23 cellular contexts compared by ENCODE assay signal in genomic region chr12:5907812-5908211, GRCh38. TPM values are rescaled to one million over a fixed set of nuclear protein-coding genes. Genes with fewer than 3 reads are reported as not detected.
DNase-seq lines count a peak whose midpoint lies in the region; ATAC-seq, FAIRE-seq and TF ChIP-seq lines count a peak whose summit lies in the region.
"Had no signal": no experiment of that assay in that cellular context is flagged by ENCODE, and none has a peak within 500 bp of the region (broad histone marks: within the 10 kb centered on the region; RNA-seq: fewer than 3 reads in every experiment).

No MANE protein-coding gene starts in this region.

- H3K36me3 ChIP-seq in H1 (ENCODE audit: control insufficient read depth in 2 of 4, insufficient read depth in 4 of 4, low read length in 3 of 4): no peaks in the 10 kb centered on the region
- no peaks in the 10 kb centered on the region for H3K36me3 ChIP-seq in aorta (ENCODE audit: control insufficient read depth in 1 of 2, insufficient read depth in 2 of 2, low read length in 1 of 2)
- H3K36me3 ChIP-seq: BLaER1 had no signal

- H3K27me3 ChIP-seq in H1 (replicated peaks in 1 of 4; ENCODE audit: control insufficient read depth in 3 of 4, extremely low read depth in 1 of 4, insufficient read depth in 3 of 4, low read length in 3 of 4) (no peaks in the 10 kb centered on the region), aorta (ENCODE audit: control insufficient read depth in 1 of 2, insufficient read depth in 2 of 2, low read length in 1 of 2) (no peaks in the 10 kb centered on the region), dorsolateral prefrontal cortex (peaks cover 0 to 4% (median 0%) of the 10 kb centered on the region in 45 donors)

- WGBS in H1 (ENCODE audit: extremely low coverage in 1 of 2, insufficient coverage in 1 of 2, insufficient read length in 1 of 2, insufficient replicate concordance in 2 of 2, low coverage in 1 of 2, low lambda C conversion rate in 2 of 2, missing lambda C conversion rate in 1 of 2), 2 experiments: 92% methylated on average over 10 of the region's 10 CpGs; no CpG with 5 or more reads in 1 of the 2 experiments
- WGBS in lower leg skin, 2 donors: 78 to 83% methylated on average over 10 of the region's 10 CpGs
- WGBS in aorta, 2 donors: 76 to 79% methylated on average over 10 of the region's 10 CpGs

- DNase-seq in activated CD8-positive, alpha-beta T cell treated with anti-CD3 and anti-CD28 coated beads, Interleukin-2, amount 10 ng/mL, durations not matched to agents 7 days and 5 days: peak; percentile 1
- no peak for DNase-seq in activated CD8-positive, alpha-beta T cell treated with anti-CD3 and anti-CD28 coated beads for 36 hours
- DNase-seq in H1 (ENCODE audit: low read depth in 1 of 2, low spot score in 2 of 2) (no peak), lower leg skin (ENCODE audit: low spot score in 2 of 2) (peak; percentile 7 to 56), aorta (no peak), WTC11 (ENCODE audit: low spot score) (no peak), dorsolateral prefrontal cortex (no peak)
- DNase-seq: 8988T; CD8-positive, alpha-beta memory T cell; DND-41; GDM1; GOT3; MV-4-11; NCI-H1417 treated with DMSO at 0.1 percent for 48 hours; NCI-H2029 treated with DMSO at 0.1 percent for 48 hours; NCI-H2171 treated with DMSO at 0.1 percent for 48 hours had no signal

- H3K56ac ChIP-seq in H1 (replicated peaks; ENCODE audit: insufficient read length, low read depth, low read length): no peak overlapping the region

- no peak overlapping the region for H2BK15ac ChIP-seq in H1 (ENCODE audit: low read length)

- H4K5ac ChIP-seq in H1 (ENCODE audit: insufficient read length, low read depth, low read length): no peak overlapping the region

- H3K9me3 ChIP-seq in H1 (ENCODE audit: insufficient read depth in 2 of 2, low read depth in 1 of 2, low read length in 1 of 2) (no peaks in the 10 kb centered on the region), aorta (ENCODE audit: control insufficient read depth, low read length) (peaks cover 2% of the 10 kb centered on the region)
- H3K9me3 ChIP-seq: BLaER1 had no signal

- H3K27ac ChIP-seq in H1 (ENCODE audit: low read depth, low read length): no peak overlapping the region
- no peak overlapping the region for H3K27ac ChIP-seq in aorta (ENCODE audit: low read depth in 1 of 2, low read length in 2 of 2)
- no peak overlapping the region for H3K27ac ChIP-seq in dorsolateral prefrontal cortex
- H3K27ac ChIP-seq: BLaER1 had no signal

- H3K79me2 ChIP-seq in H1 (ENCODE audit: control insufficient read depth in 1 of 2, insufficient read depth in 2 of 2, low read length in 2 of 2): no peaks in the 10 kb centered on the region

- H2BK20ac ChIP-seq in H1 (ENCODE audit: low read length): no peak overlapping the region

- H3K4me3 ChIP-seq in H1 (ENCODE audit: extremely low read depth in 1 of 4, insufficient read depth in 2 of 4, low read depth in 3 of 4, low read length in 4 of 4) (no peak overlapping the region), lower leg skin (ENCODE audit: low read depth, poor library complexity, severe bottlenecking) (no peak overlapping the region), aorta (ENCODE audit: low read length in 2 of 2) (no peak overlapping the region), dorsolateral prefrontal cortex (no peak overlapping the region)
- H3K4me3 ChIP-seq: BLaER1, GM12878, K562 had no signal

- H3K18ac ChIP-seq in H1 (ENCODE audit: extremely low read depth, low read length): no peak overlapping the region

- H3K4ac ChIP-seq in H1 (replicated peaks; ENCODE audit: insufficient read length, low read depth, low read length): no peak overlapping the region

- H3K4me3 Mint-ChIP-seq in activated CD8-positive, alpha-beta T cell treated with anti-CD3 and anti-CD28 coated beads, Interleukin-2, amount 10 ng/mL, durations not matched to agents 7 days and 5 days: no peak overlapping the region
- H3K4me3 Mint-ChIP-seq in activated CD8-positive, alpha-beta T cell treated with anti-CD3 and anti-CD28 coated beads for 36 hours: no peak overlapping the region
- H3K4me3 Mint-ChIP-seq in WTC11: no peak overlapping the region
- H3K4me3 Mint-ChIP-seq: CD8-positive, alpha-beta memory T cell had no signal

- no peak for ATAC-seq in activated CD8-positive, alpha-beta T cell treated with anti-CD3 and anti-CD28 coated beads, Interleukin-2, amount 10 ng/mL, durations not matched to agents 7 days and 5 days
- ATAC-seq in activated CD8-positive, alpha-beta T cell treated with anti-CD3 and anti-CD28 coated beads for 36 hours: no peak
- ATAC-seq in aorta (ENCODE audit: low FRiP score) (peak; percentile 15), WTC11 (no peak), GM19324 (IDR thresholded peaks at IDR 0.05; ENCODE audit: low FRiP score, unreplicated experiment) (no peak)
- ATAC-seq: GM12878, K562, Panc1 had no signal

- POLR2A ChIA-PET in activated CD8-positive, alpha-beta T cell treated with anti-CD3 and anti-CD28 coated beads, Interleukin-2, amount 10 ng/mL, durations not matched to agents 7 days and 5 days (lab: Charles Lee): no interaction called here
- POLR2A ChIA-PET in activated CD8-positive, alpha-beta T cell treated with anti-CD3 and anti-CD28 coated beads for 36 hours (lab: Charles Lee): no interaction called here
- POLR2A ChIA-PET in H1 (lab: Charles Lee; ENCODE audit: partially characterized antibody): no interaction called here
- POLR2A ChIA-PET in WTC11 (lab: Charles Lee): no interaction called here

- H2BK5ac ChIP-seq in H1 (ENCODE audit: low read depth, low read length): peak overlapping the region; percentile 48; the same call in 1 of the 2 replicates

- no peaks in the 10 kb centered on the region for H3K4me1 Mint-ChIP-seq in activated CD8-positive, alpha-beta T cell treated with anti-CD3 and anti-CD28 coated beads, Interleukin-2, amount 10 ng/mL, durations not matched to agents 7 days and 5 days (ENCODE audit: low read depth)
- H3K4me1 Mint-ChIP-seq in activated CD8-positive, alpha-beta T cell treated with anti-CD3 and anti-CD28 coated beads for 36 hours (ENCODE audit: low read depth): no peaks in the 10 kb centered on the region
- peaks cover 8% of the 10 kb centered on the region; the same call in 1 of the 2 replicates for H3K4me1 Mint-ChIP-seq in WTC11
- H3K4me1 Mint-ChIP-seq: CD8-positive, alpha-beta memory T cell had no signal

- no peak overlapping the region for H3K23ac ChIP-seq in H1 (ENCODE audit: insufficient read length)

- H3K23me2 ChIP-seq in H1 (ENCODE audit: low read depth, low read length): no peaks in the 10 kb centered on the region

- H3K14ac ChIP-seq in H1 (ENCODE audit: insufficient read length): no peak overlapping the region

- no peaks in the 10 kb centered on the region for H3K79me1 ChIP-seq in H1 (ENCODE audit: low read depth, low read length)

- no peaks in the 10 kb centered on the region for H4K20me1 ChIP-seq in H1 (replicated peaks in 1 of 2; ENCODE audit: control insufficient read depth in 1 of 2, insufficient read depth in 2 of 2, low read length in 2 of 2)
- H4K20me1 ChIP-seq: BLaER1 had no signal

- peaks cover 9% of the 10 kb centered on the region for H3K27me3 Mint-ChIP-seq in activated CD8-positive, alpha-beta T cell treated with anti-CD3 and anti-CD28 coated beads, Interleukin-2, amount 10 ng/mL, durations not matched to agents 7 days and 5 days (ENCODE audit: low read depth)
- peaks cover 7% of the 10 kb centered on the region for H3K27me3 Mint-ChIP-seq in activated CD8-positive, alpha-beta T cell treated with anti-CD3 and anti-CD28 coated beads for 36 hours
- no peaks in the 10 kb centered on the region for H3K27me3 Mint-ChIP-seq in WTC11 (ENCODE audit: low read depth)

- FAIRE-seq in H1 (lab: Jason Lieb, UNC): no peak
- FAIRE-seq: D721Med, GM12878, K562 had no signal

- no peak for TF ChIP-seq CTCF in activated CD8-positive, alpha-beta T cell treated with anti-CD3 and anti-CD28 coated beads for 36 hours (IDR thresholded peaks at IDR 0.05)
- TF ChIP-seq CTCF in H1 (IDR thresholded peaks at IDR 0.05; ENCODE audit: control extremely low read depth in 1 of 3, insufficient read depth in 1 of 3, low read depth in 1 of 3, low read length in 3 of 3): no peak
- TF ChIP-seq CTCF in lower leg skin (IDR thresholded peaks at IDR 0.05): no peak
- no peak for TF ChIP-seq CTCF in WTC11 (IDR thresholded peaks at IDR 0.05)
- TF ChIP-seq CTCF in dorsolateral prefrontal cortex (IDR thresholded peaks at IDR 0.05 in 54 of 56, conservative IDR thresholded peaks at IDR 0.05 in 2 of 56; ENCODE audit: low read depth in 1 of 56, partially characterized antibody in 56 of 56): no peak

- no peak overlapping the region for H3K27ac Mint-ChIP-seq in activated CD8-positive, alpha-beta T cell treated with anti-CD3 and anti-CD28 coated beads, Interleukin-2, amount 10 ng/mL, durations not matched to agents 7 days and 5 days
- H3K27ac Mint-ChIP-seq in activated CD8-positive, alpha-beta T cell treated with anti-CD3 and anti-CD28 coated beads for 36 hours: no peak overlapping the region
- no peak overlapping the region for H3K27ac Mint-ChIP-seq in WTC11
- H3K27ac Mint-ChIP-seq: CD8-positive, alpha-beta memory T cell had no signal

- intact Hi-C loops in activated CD8-positive, alpha-beta T cell treated with anti-CD3 and anti-CD28 coated beads for 36 hours (cut with micrococcal nuclease): no loop called here
- intact Hi-C loops in lower leg skin (cut with DNase I; ENCODE audit: low total_unique reads): no loop called here
- intact Hi-C loops in aorta (cut with DNase I): no loop called here
- intact Hi-C loops in dorsolateral prefrontal cortex (cut with DNase I): no loop called here

- TF ChIP-seq POLR2A in H1 (IDR thresholded peaks at IDR 0.05; ENCODE audit: control extremely low read depth in 1 of 2, low read depth in 2 of 2, low read length in 2 of 2) (no peak), lower leg skin (IDR thresholded peaks at IDR 0.05) (no peak)

- TF ChIP-seq EP300 in H1 (IDR thresholded peaks at IDR 0.05; ENCODE audit: borderline replicate concordance in 1 of 2, low read depth in 2 of 2, low read length in 2 of 2): no peak

- no peak overlapping the region for H2AK5ac ChIP-seq in H1 (ENCODE audit: low read depth, low read length)

- H3K4me1 ChIP-seq in H1 (replicated peaks in 1 of 4; ENCODE audit: control insufficient read depth in 3 of 4, insufficient read depth in 4 of 4, low read length in 3 of 4) (peaks cover 0 to 2% (median 0%) of the 10 kb centered on the region in 4 experiments; a peak in 1 of 7 replicates), aorta (ENCODE audit: control insufficient read depth in 1 of 2, insufficient read depth in 2 of 2, low read length in 2 of 2) (no peaks in the 10 kb centered on the region)
- H3K4me1 ChIP-seq: BLaER1 had no signal

- no peak overlapping the region for H3K4me2 ChIP-seq in H1 (ENCODE audit: insufficient read depth in 1 of 2, low read depth in 2 of 2, low read length in 2 of 2)
- H3K4me2 ChIP-seq: BLaER1 had no signal

- H2AFZ ChIP-seq in H1 (ENCODE audit: low read length): no peak overlapping the region

- no peak overlapping the region for H2BK120ac ChIP-seq in H1 (replicated peaks; ENCODE audit: low read depth, low read length)

- H4K8ac ChIP-seq in H1 (ENCODE audit: extremely low read depth, insufficient read depth, low read length): no peak overlapping the region

- no peaks in the 10 kb centered on the region for H3K9me3 Mint-ChIP-seq in activated CD8-positive, alpha-beta T cell treated with anti-CD3 and anti-CD28 coated beads, Interleukin-2, amount 10 ng/mL, durations not matched to agents 7 days and 5 days (ENCODE audit: insufficient read depth)
- H3K9me3 Mint-ChIP-seq in activated CD8-positive, alpha-beta T cell treated with anti-CD3 and anti-CD28 coated beads for 36 hours: no peaks in the 10 kb centered on the region
- H3K9me3 Mint-ChIP-seq in WTC11: no peaks in the 10 kb centered on the region
- H3K9me3 Mint-ChIP-seq: CD8-positive, alpha-beta memory T cell had no signal

- no peak overlapping the region for H3K9ac ChIP-seq in H1 (replicated peaks in 1 of 4; ENCODE audit: extremely low read depth in 1 of 4, low read depth in 3 of 4, low read length in 3 of 4)
- H3K9ac ChIP-seq: BLaER1 had no signal

- CTCF ChIA-PET in activated CD8-positive, alpha-beta T cell treated with anti-CD3 and anti-CD28 coated beads, Interleukin-2, amount 10 ng/mL, durations not matched to agents 7 days and 5 days (lab: Charles Lee): no interaction called here
- CTCF ChIA-PET in activated CD8-positive, alpha-beta T cell treated with anti-CD3 and anti-CD28 coated beads for 36 hours (lab: Charles Lee): no interaction called here
- CTCF ChIA-PET in H1 (lab: Charles Lee; ENCODE audit: partially characterized antibody) (interaction anchor here (0.7 to 2.7 kb wide), 6 partner anchors 9 to 163 kb away, joined by 3 to 14 read pairs (median 6); no protein-coding TSS in a partner anchor), WTC11 (lab: Charles Lee) (interaction anchor here (1.5 to 2.5 kb wide), 3 partner anchors 8 to 131 kb away, joined by 7 to 17 read pairs (median 8); no protein-coding TSS in a partner anchor)

- H2BK12ac ChIP-seq in H1 (ENCODE audit: low read depth, low read length): no peak overlapping the region

- TF ChIP-seq RAD21 in H1 (IDR thresholded peaks at IDR 0.05 in 1 of 2, conservative IDR thresholded peaks at IDR 0.05 in 1 of 2; ENCODE audit: low read depth in 2 of 2, low read length in 2 of 2): no peak

- no peaks in the 10 kb centered on the region for H3K36me3 Mint-ChIP-seq in activated CD8-positive, alpha-beta T cell treated with anti-CD3 and anti-CD28 coated beads, Interleukin-2, amount 10 ng/mL, durations not matched to agents 7 days and 5 days (ENCODE audit: low read depth)
- H3K36me3 Mint-ChIP-seq in activated CD8-positive, alpha-beta T cell treated with anti-CD3 and anti-CD28 coated beads for 36 hours (ENCODE audit: low read depth): no peaks in the 10 kb centered on the region
- no peaks in the 10 kb centered on the region for H3K36me3 Mint-ChIP-seq in WTC11
- H3K36me3 Mint-ChIP-seq: CD8-positive, alpha-beta memory T cell had no signal

- H4K91ac ChIP-seq in H1 (replicated peaks; ENCODE audit: insufficient read length, low read length): no peak overlapping the region

RNA-seq across cellular contexts. Expression of gene ANO2, which starts 37.2 kb away (rescaled TPM):
- not detected for total RNA-seq in activated CD8-positive, alpha-beta T cell treated with anti-CD3 and anti-CD28 coated beads, Interleukin-2, amount 10 ng/mL, durations not matched to agents 7 days and 5 days
- not detected for total RNA-seq in activated CD8-positive, alpha-beta T cell treated with anti-CD3 and anti-CD28 coated beads for 36 hours
- total RNA-seq in H1 (2021; fragmentation: NEBNext Ultra II Directional; extraction: Animal tissue kit (Norgen Biotek cat#: 25700)): 3.5 and 5.5 TPM in 2 replicates
- 1.7 and 1.9 TPM in 2 replicates for polyA plus RNA-seq in H1 (2011; rRNA removed)
- polyA plus RNA-seq in H1 (2011; cell fraction: cytosol; rRNA removed): 2.6 TPM
- 4.0 TPM for polyA plus RNA-seq in H1 (2011; cell fraction: nucleus; rRNA removed)
- polyA plus RNA-seq in H1 (2012, experiment 1 of 2): 2.9 to 4.3 TPM (median 3.7 TPM) in 4 replicates
- polyA plus RNA-seq in H1 (2012, experiment 2 of 2): 0.28 TPM
- polyA plus RNA-seq in H1 (2013, experiment 1 of 2): 2.1 TPM
- polyA plus RNA-seq in H1 (2013, experiment 2 of 2): 3.2 TPM
- polyA minus RNA-seq in H1 (2011; rRNA and poly(A)+ RNA removed): 4.8 and 7.4 TPM in 2 replicates
- polyA minus RNA-seq in H1 (2011; cell fraction: cytosol; rRNA and poly(A)+ RNA removed): 1.8 TPM
- 12.6 TPM for polyA minus RNA-seq in H1 (2011; cell fraction: nucleus; rRNA and poly(A)+ RNA removed)
- 1 to 10 TPM in 3 of 4 donors, under 1 TPM in 1; 0.76 to 2.6 (median 1.8) TPM for total RNA-seq in lower leg skin
- total RNA-seq in aorta: 10 to 100 TPM; 27.8 to 30.8 TPM
- 1 to 10 TPM in 1 of 2 donors, not detected in 1; 2.4 TPM for polyA plus RNA-seq in aorta
- 2.8 to 4.0 TPM (median 3.1 TPM) in 3 replicates for total RNA-seq in WTC11 (2021)
- 10 to 100 TPM in 39 of 120 experiments, 1 to 10 TPM in 81; 1.6 to 23.8 (median 8.3) TPM for total RNA-seq in dorsolateral prefrontal cortex
- total RNA-seq: CD8-positive, alpha-beta memory T cell; GM12878; NCI-H460 had no signal
- polyA plus RNA-seq: CD8-positive, alpha-beta memory T cell; GM12878; K562 had no signal

Comparison
In these comparisons a context has a peak if more than half of its experiments do, and no peak if none do; other contexts are left out.
1. DNase-seq: peak in activated CD8-positive, alpha-beta T cell treated with anti-CD3 and anti-CD28 coated beads, Interleukin-2, amount 10 ng/mL, durations not matched to agents 7 days and 5 days (single experiment) and lower leg skin (2 of 2); none in activated CD8-positive, alpha-beta T cell treated with anti-CD3 and anti-CD28 coated beads for 36 hours (single experiment), H1 (0 of 2), aorta (0 of 2), WTC11 (single experiment) and dorsolateral prefrontal cortex (0 of 10).
2. CTCF ChIA-PET loops: an anchor here in H1 (0.7 to 2.7 kb wide) and WTC11 (1.5 to 2.5 kb wide); none called in activated CD8-positive, alpha-beta T cell treated with anti-CD3 and anti-CD28 coated beads, Interleukin-2, amount 10 ng/mL, durations not matched to agents 7 days and 5 days and activated CD8-positive, alpha-beta T cell treated with anti-CD3 and anti-CD28 coated beads for 36 hours.